ENCODE assay signal across 1 cellular context in the genomic region with DNA sequence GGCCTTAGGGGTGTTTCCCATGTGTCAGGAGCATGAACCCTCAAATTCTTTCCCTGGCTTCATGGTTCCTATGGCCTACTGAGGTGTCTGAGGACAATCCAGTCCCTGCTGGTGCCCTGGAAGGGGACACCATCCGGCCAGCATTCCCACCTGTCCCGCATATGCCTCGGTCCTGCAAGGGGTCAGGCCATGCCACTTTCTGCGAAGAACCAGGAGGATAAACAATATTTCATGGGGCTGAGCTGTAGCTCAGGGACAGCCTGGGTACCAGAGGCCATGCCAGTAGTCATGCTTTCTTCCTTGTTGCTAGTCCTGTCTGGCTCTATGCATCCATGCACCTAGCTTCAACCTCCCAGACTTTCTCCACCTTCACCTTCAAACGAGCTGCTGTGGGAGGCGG.
TF ChIP-seq lines count a peak whose summit lies in the region.

No MANE protein-coding gene starts in this region.

TF ChIP-seq in H1, 55 proteins besides CTCF, POLR2A, EP300 and RAD21:
- TF ChIP-seq SRF (IDR thresholded peaks at IDR 0.05; ENCODE audit: low read depth, low read length) (no peak), FOSL1 (IDR thresholded peaks at IDR 0.05; ENCODE audit: insufficient read depth, low read depth, low read length) (no peak), MAFK (IDR thresholded peaks at IDR 0.05; ENCODE audit: low read depth, low read length) (no peak), TCF12 (IDR thresholded peaks at IDR 0.05; ENCODE audit: low read depth, low read length) (no peak), CEBPB (IDR thresholded peaks at IDR 0.05; ENCODE audit: low read depth, low read length) (no peak), KDM1A (IDR thresholded peaks at IDR 0.05; ENCODE audit: borderline replicate concordance, low read length) (no peak), YY1 (IDR thresholded peaks at IDR 0.05; ENCODE audit: low read depth, low read length) (no peak), KDM4A (IDR thresholded peaks at IDR 0.05; ENCODE audit: low read depth, low read length, severe bottlenecking) (no peak), SP1 (IDR thresholded peaks at IDR 0.05; ENCODE audit: low read depth, low read length) (no peak), SP4 (IDR thresholded peaks at IDR 0.05; ENCODE audit: low read length) (no peak), POLR2AphosphoS5 (IDR thresholded peaks at IDR 0.05; ENCODE audit: low read depth, low read length) (no peak), NANOG (IDR thresholded peaks at IDR 0.05; ENCODE audit: insufficient read depth, low read depth, low read length, poor library complexity, severe bottlenecking) (no peak)
- TF ChIP-seq, protein P1, sequence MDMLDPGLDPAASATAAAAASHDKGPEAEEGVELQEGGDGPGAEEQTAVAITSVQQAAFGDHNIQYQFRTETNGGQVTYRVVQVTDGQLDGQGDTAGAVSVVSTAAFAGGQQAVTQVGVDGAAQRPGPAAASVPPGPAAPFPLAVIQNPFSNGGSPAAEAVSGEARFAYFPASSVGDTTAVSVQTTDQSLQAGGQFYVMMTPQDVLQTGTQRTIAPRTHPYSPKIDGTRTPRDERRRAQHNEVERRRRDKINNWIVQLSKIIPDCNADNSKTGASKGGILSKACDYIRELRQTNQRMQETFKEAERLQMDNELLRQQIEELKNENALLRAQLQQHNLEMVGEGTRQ (IDR thresholded peaks at IDR 0.05; ENCODE audit: low read length), result no peak
- TF ChIP-seq, protein P2, sequence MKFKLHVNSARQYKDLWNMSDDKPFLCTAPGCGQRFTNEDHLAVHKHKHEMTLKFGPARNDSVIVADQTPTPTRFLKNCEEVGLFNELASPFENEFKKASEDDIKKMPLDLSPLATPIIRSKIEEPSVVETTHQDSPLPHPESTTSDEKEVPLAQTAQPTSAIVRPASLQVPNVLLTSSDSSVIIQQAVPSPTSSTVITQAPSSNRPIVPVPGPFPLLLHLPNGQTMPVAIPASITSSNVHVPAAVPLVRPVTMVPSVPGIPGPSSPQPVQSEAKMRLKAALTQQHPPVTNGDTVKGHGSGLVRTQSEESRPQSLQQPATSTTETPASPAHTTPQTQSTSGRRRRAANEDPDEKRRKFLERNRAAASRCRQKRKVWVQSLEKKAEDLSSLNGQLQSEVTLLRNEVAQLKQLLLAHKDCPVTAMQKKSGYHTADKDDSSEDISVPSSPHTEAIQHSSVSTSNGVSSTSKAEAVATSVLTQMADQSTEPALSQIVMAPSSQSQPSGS (IDR thresholded peaks at IDR 0.05; ENCODE audit: low read length), result no peak
